9 cellular contexts compared by ENCODE assay signal in the genomic region with DNA sequence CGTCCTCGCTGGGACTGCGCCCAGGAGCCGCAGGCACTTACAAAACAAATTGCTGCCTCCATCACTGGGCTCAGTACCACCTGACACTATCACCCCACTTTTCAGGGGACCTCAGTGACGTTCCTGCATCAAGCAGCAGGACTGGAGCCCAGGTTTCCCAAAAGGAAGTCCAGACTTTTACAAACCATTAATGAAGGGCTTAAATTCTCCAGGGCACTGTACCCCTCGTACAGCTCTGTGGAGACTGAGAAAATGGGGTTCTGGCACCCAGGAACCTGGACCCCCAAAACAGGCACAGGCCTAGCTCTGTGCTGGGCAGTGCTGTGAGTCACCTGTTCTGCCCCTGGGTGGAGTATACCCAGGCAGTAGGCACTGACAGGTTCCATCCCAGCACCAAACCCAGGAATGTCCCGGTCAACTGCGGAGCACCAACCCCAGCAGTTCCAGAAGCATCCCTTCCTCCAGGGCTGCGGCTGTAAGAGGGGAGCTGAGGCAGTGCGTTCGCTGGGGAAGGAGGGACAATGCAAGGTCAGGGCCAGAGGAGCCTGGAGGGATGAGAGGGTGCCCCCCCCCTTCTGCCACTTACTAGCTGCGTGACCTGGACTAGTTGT. TPM values are rescaled to one million over a fixed set of nuclear protein-coding genes. Genes with fewer than 3 reads are reported as not detected.
DNase-seq lines count a peak whose midpoint lies in the region; ATAC-seq and TF ChIP-seq lines count a peak whose summit lies in the region.
"Had no signal": no experiment of that assay in that cellular context is flagged by ENCODE, and none has a peak within 500 bp of the region (broad histone marks: within the 10 kb centered on the region; RNA-seq: fewer than 3 reads in every experiment).

No MANE protein-coding gene starts in this region.

- peak in 1 of 4 experiments; percentile 7 for ATAC-seq in T-cell (replicated peaks in 1 of 4)

- intact Hi-C loops in activated naive CD4-positive, alpha-beta T cell treated with anti-CD3 and anti-CD28 coated beads for 36 hours (cut with micrococcal nuclease): loop anchor here (1.0 to 2.0 kb wide), 11 partner anchors 35 to 407 kb away; a partner anchor contains a TSS
- intact Hi-C loops in tibial artery (cut with DNase I; ENCODE audit: low total_unique reads): loop anchor here (2.0 to 5.0 kb wide), 2 partner anchors 35 to 185 kb away; no protein-coding TSS in a partner anchor

- H3K36me3 ChIP-seq in tibial artery: no peaks in the 10 kb centered on the region

- peak overlapping the region; percentile 81 to 83 for H3K27ac ChIP-seq in tibial artery

- H3K9me3 Mint-ChIP-seq in activated naive CD4-positive, alpha-beta T cell treated with anti-CD3 and anti-CD28 coated beads for 36 hours: no peaks in the 10 kb centered on the region
- H3K9me3 Mint-ChIP-seq in T-cell: no peaks in the 10 kb centered on the region

- H3K27ac Mint-ChIP-seq in activated naive CD4-positive, alpha-beta T cell treated with anti-CD3 and anti-CD28 coated beads for 36 hours: no peak overlapping the region
- no peak overlapping the region for H3K27ac Mint-ChIP-seq in T-cell

- CTCF ChIA-PET in activated naive CD4-positive, alpha-beta T cell treated with anti-CD3 and anti-CD28 coated beads for 36 hours (lab: Charles Lee): interaction anchor here (0.5 to 7.7 kb wide), 50 partner anchors 8 to 793 kb away, joined by 3 to 81 read pairs (median 5); a partner anchor contains a TSS
- CTCF ChIA-PET in T-cell (lab: Charles Lee): interaction anchor here (0.6 to 4.0 kb wide), 29 partner anchors 8 to 404 kb away, joined by 3 to 44 read pairs (median 7); a partner anchor contains a TSS

- peaks cover 23% of the 10 kb centered on the region for H3K4me1 Mint-ChIP-seq in activated naive CD4-positive, alpha-beta T cell treated with anti-CD3 and anti-CD28 coated beads for 36 hours (ENCODE audit: low read depth)
- H3K4me1 Mint-ChIP-seq in T-cell: peaks cover 15 to 17% (median 15%) of the 10 kb centered on the region in 3 donors

- H3K27me3 Mint-ChIP-seq in activated naive CD4-positive, alpha-beta T cell treated with anti-CD3 and anti-CD28 coated beads for 36 hours (ENCODE audit: low read depth): peaks cover 30% of the 10 kb centered on the region
- peaks cover 28 to 47% of the 10 kb centered on the region in 2 donors for H3K27me3 Mint-ChIP-seq in T-cell

- H3K4me3 ChIP-seq in iPS-18c (ENCODE audit: insufficient read depth, low read depth, low read length) (peak overlapping the region; percentile 21), tibial artery (peak overlapping the region; percentile 62 to 70)

- H3K4me3 Mint-ChIP-seq in activated naive CD4-positive, alpha-beta T cell treated with anti-CD3 and anti-CD28 coated beads for 36 hours: peak overlapping the region; percentile 78
- H3K4me3 Mint-ChIP-seq in T-cell: peak overlapping the region; percentile 83 to 90 (median 86)

- POLR2A ChIA-PET in T-cell (lab: Charles Lee): interaction anchor here in 1 of 2 donors (0.7 kb wide), 1 partner anchor 42 kb away, joined by 3 read pairs; no protein-coding TSS in a partner anchor

- no peaks in the 10 kb centered on the region for H3K36me3 Mint-ChIP-seq in activated naive CD4-positive, alpha-beta T cell treated with anti-CD3 and anti-CD28 coated beads for 36 hours (ENCODE audit: low read depth)
- no peaks in the 10 kb centered on the region for H3K36me3 Mint-ChIP-seq in T-cell

- H3K4me1 ChIP-seq in tibial artery: peaks cover 0 to 26% (median 23%) of the 10 kb centered on the region in 4 donors

- no peak for DNase-seq in activated naive CD4-positive, alpha-beta T cell treated with anti-CD3 and anti-CD28 coated beads for 36 hours
- no peak for DNase-seq in activated naive CD4-positive, alpha-beta T cell treated with Interleukin-2 at 50 U/mL for 16 hours
- no peak for DNase-seq in T-cell
- DNase-seq in tibial artery: no peak
- no peak for DNase-seq in NCI-H1105 (lab: John Stamatoyannopoulos, UW)
- no peak for DNase-seq in NCI-H2107 (lab: John Stamatoyannopoulos, UW)
- DNase-seq in SHP77 (lab: John Stamatoyannopoulos, UW): no peak

- H3K9me3 ChIP-seq in iPS-18c (ENCODE audit: control insufficient read depth, insufficient read depth, low read length) (peaks cover 2% of the 10 kb centered on the region), tibial artery (no peaks in the 10 kb centered on the region)

- TF ChIP-seq CTCF in tibial artery (IDR thresholded peaks at IDR 0.05): no peak

- H3K27me3 ChIP-seq in tibial artery: peaks cover 0 to 22% of the 10 kb centered on the region in 2 donors

RNA-seq across cellular contexts. Expression of a gene that starts 24.6 kb away (rescaled TPM):
- total RNA-seq in activated naive CD4-positive, alpha-beta T cell treated with anti-CD3 and anti-CD28 coated beads for 36 hours: not detected
- total RNA-seq in T-cell: not detected
- total RNA-seq: fibroblast of villous mesenchyme had no signal

RNA-seq across cellular contexts. Expression of a gene that starts 36.3 kb away (rescaled TPM):
- total RNA-seq in activated naive CD4-positive, alpha-beta T cell treated with anti-CD3 and anti-CD28 coated beads for 36 hours: 10 to 100 TPM; 37.4 to 39.0 TPM
- 10 to 100 TPM; 38.2 to 56.9 (median 44.5) TPM for total RNA-seq in T-cell

RNA-seq across cellular contexts. Expression of a gene that starts 55.3 kb away (rescaled TPM):
- 10 to 100 TPM; 10.1 to 10.2 TPM for total RNA-seq in activated naive CD4-positive, alpha-beta T cell treated with anti-CD3 and anti-CD28 coated beads for 36 hours
- 1 to 10 TPM; 6.1 to 9.9 (median 6.4) TPM for total RNA-seq in T-cell

RNA-seq across cellular contexts. Expression of a gene that starts 56.4 kb away (rescaled TPM):
- total RNA-seq in activated naive CD4-positive, alpha-beta T cell treated with anti-CD3 and anti-CD28 coated beads for 36 hours: 100 to 1,000 TPM; 654 to 705 TPM
- 100 to 1,000 TPM; 120 to 210 (median 193) TPM for total RNA-seq in T-cell
